ENCODE assay signal across 20 cellular contexts in the genomic region with DNA sequence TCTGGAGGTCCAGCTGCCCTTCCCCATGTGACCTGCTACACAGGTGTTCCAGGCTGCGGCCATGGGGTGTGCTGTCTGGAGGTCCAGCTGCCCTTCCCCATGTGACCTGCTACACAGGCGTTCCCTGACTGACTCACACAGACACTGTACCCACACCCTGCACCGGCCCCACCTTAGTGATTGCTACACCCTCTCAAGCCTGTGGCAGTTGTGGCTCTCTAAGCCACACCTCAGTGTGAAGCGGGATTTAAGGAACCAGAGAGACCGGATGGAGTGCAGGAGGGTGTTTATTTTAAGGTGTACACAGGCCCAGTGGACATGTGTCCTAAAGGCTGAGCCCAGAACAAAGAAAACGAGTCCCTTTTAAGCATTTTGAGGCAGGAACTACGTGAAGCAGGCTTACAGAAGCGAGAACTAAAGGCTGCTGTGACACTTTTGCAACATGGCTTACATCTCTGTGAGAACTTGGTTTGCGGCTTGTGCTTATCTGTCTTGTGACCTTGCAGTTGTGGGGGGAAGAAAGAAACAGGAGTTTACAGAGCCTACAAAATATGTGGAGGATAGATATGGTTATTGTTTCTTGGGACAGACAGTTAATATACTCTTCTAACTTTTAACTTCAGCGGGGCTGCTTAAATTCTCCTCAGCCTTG.
DNase-seq lines count a peak whose midpoint lies in the region; ATAC-seq and TF ChIP-seq lines count a peak whose summit lies in the region.
"Had no signal": no experiment of that assay in that cellular context is flagged by ENCODE, and none has a peak within 500 bp of the region (broad histone marks: within the 10 kb centered on the region; RNA-seq: fewer than 3 reads in every experiment).

No MANE protein-coding gene starts in this region.

- H3K36me3 ChIP-seq in transverse colon (no peaks in the 10 kb centered on the region), A673 (ENCODE audit: insufficient read depth, low read length, poor library complexity, severe bottlenecking) (no peaks in the 10 kb centered on the region)
- H3K36me3 ChIP-seq: right lobe of liver, uterus had no signal

- ATAC-seq in left colon (peak; percentile 100), SK-N-SH treated with all-trans-retinoic acid at 6 μM for 48 hours (no peak), HG02852 (IDR thresholded peaks at IDR 0.05; ENCODE audit: unreplicated experiment) (no peak)
- ATAC-seq: activated T-cell treated with anti-CD3 and anti-CD28 coated beads, Interleukin-2, amount 50 U/mL, for 4 hours; GM12878; left cardiac atrium; natural killer cell treated with Interleukin-12 subunit alpha and Interleukin-12 subunit beta and Interleukin-15 and Interleukin-18, amount 100 ng/mL, for 72 hours; right lobe of liver had no signal

- intact Hi-C loops in left colon (cut with DNase I, micrococcal nuclease) (no loop called here), transverse colon (cut with DNase I; ENCODE audit: low total_unique reads) (no loop called here), A673 (cut with micrococcal nuclease; ENCODE audit: unreplicated experiment) (no loop called here)

- CTCF ChIA-PET in A673 (lab: Charles Lee), result no interaction called here

- H3K27ac ChIP-seq in transverse colon (peak overlapping the region in 3 of 4 donors; percentile 30 to 64 (median 57)), A673 (ENCODE audit: low read depth, low read length, poor library complexity, severe bottlenecking) (no peak overlapping the region)
- H3K27ac ChIP-seq: right lobe of liver, uterus had no signal

- H3K27me3 ChIP-seq in transverse colon, result no peaks in the 10 kb centered on the region
- H3K27me3 ChIP-seq in A673 (replicated peaks; ENCODE audit: insufficient read depth, low read depth, low read length, poor library complexity), result no peaks in the 10 kb centered on the region
- H3K27me3 ChIP-seq: right lobe of liver, uterus had no signal

- POLR2A ChIA-PET in A673 (lab: Charles Lee; ENCODE audit: low non-redundant PET), result no interaction called here

- in situ Hi-C loops in transverse colon (cut with MboI; ENCODE audit: low pct_ligation_motif_present in 1 of 4, low pct_unique_long_range_greater_than_20kb in 1 of 4, low sequenced_read_pairs in 3 of 4), result no loop called here

- TF ChIP-seq CTCF in transverse colon (IDR thresholded peaks at IDR 0.05) (no peak), A673 (conservative IDR thresholded peaks at IDR 0.05; ENCODE audit: low read depth, low read length) (no peak)

- 43 to 57% methylated on average over 5 to 10 of the region's 10 CpGs for WGBS in transverse colon (ENCODE audit: low coverage in 1 of 2), 2 donors

- H3K4me3 ChIP-seq in transverse colon, result no peak overlapping the region
- no peak overlapping the region for H3K4me3 ChIP-seq in A673 (ENCODE audit: low read depth, low read length, poor library complexity, severe bottlenecking)
- H3K4me3 ChIP-seq: GM12878, right lobe of liver, uterus had no signal

- DNase-seq in HUDEP-2 (lab: John Stamatoyannopoulos, UW; ENCODE audit: unreplicated experiment in 76 of 76) (peak in 72 of 76 experiments; percentile 8 to 92 (median 79)), SW480 (ENCODE audit: low spot score) (peak; percentile 85), left colon (peak; percentile 78 to 95), transverse colon (peak; percentile 87), A673 (ENCODE audit: low spot score) (no peak), NCI-H2029 treated with DMSO at 0.1 percent for 48 hours (lab: John Stamatoyannopoulos, UW) (no peak)
- DNase-seq: activated naive CD4-positive, alpha-beta T cell treated with anti-CD3 and anti-CD28 coated beads, Interleukin-2, amount 10 ng/mL, durations not matched to agents 7 days and 5 days; activated T-cell treated with anti-CD3 and anti-CD28 coated beads, Interleukin-2, amount 50 U/mL, for 4 hours; amygdala; DMS79; left cardiac atrium; NCI-H1417; NCI-H510A; right lobe of liver; SHP77; uterus had no signal

- BruUV-seq in A673 (replicated peaks; lab: Mats Ljungman, UMichigan), result no TSS peak

- no peaks in the 10 kb centered on the region for H3K9me3 ChIP-seq in transverse colon
- no peaks in the 10 kb centered on the region for H3K9me3 ChIP-seq in A673 (ENCODE audit: low read depth, low read length, poor library complexity, severe bottlenecking)
- H3K9me3 ChIP-seq: right lobe of liver, uterus had no signal

- TF ChIP-seq EP300 in transverse colon (IDR thresholded peaks at IDR 0.05; ENCODE audit: low read depth), result no peak

- no peak for TF ChIP-seq POLR2A in transverse colon (IDR thresholded peaks at IDR 0.05)

- H3K4me1 ChIP-seq in transverse colon (peaks cover 0 to 4% (median 2%) of the 10 kb centered on the region in 4 donors), A673 (ENCODE audit: insufficient read depth, low read length, poor library complexity, severe bottlenecking) (no peaks in the 10 kb centered on the region)
- H3K4me1 ChIP-seq: right lobe of liver, uterus had no signal

TF ChIP-seq in SK-N-SH treated with all-trans-retinoic acid at 6 μM for 48 hours, 23 proteins besides CTCF, POLR2A, EP300 and RAD21 (continues in another document):
- no peak for TF ChIP-seq TOX (CRISPR knock-in tag; IDR thresholded peaks at IDR 0.05; ENCODE audit: borderline replicate concordance)
- no peak for TF ChIP-seq ARNTL (CRISPR knock-in tag; IDR thresholded peaks at IDR 0.05; ENCODE audit: borderline replicate concordance, low read depth)
- no peak for TF ChIP-seq ESRRG (CRISPR knock-in tag; IDR thresholded peaks at IDR 0.05)
- no peak for TF ChIP-seq ISL1 (CRISPR knock-in tag; IDR thresholded peaks at IDR 0.05)
- no peak for TF ChIP-seq OSR1 (CRISPR knock-in tag; IDR thresholded peaks at IDR 0.05)
- TF ChIP-seq, protein P1, sequence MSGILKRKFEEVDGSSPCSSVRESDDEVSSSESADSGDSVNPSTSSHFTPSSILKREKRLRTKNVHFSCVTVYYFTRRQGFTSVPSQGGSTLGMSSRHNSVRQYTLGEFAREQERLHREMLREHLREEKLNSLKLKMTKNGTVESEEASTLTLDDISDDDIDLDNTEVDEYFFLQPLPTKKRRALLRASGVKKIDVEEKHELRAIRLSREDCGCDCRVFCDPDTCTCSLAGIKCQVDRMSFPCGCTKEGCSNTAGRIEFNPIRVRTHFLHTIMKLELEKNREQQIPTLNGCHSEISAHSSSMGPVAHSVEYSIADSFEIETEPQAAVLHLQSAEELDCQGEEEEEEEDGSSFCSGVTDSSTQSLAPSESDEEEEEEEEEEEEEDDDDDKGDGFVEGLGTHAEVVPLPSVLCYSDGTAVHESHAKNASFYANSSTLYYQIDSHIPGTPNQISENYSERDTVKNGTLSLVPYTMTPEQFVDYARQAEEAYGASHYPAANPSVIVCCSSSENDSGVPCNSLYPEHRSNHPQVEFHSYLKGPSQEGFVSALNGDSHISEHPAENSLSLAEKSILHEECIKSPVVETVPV (CRISPR knock-in tag; IDR thresholded peaks at IDR 0.05), result no peak
- no peak for TF ChIP-seq SNAI2 (CRISPR knock-in tag; IDR thresholded peaks at IDR 0.05)
- TF ChIP-seq, protein P2, sequence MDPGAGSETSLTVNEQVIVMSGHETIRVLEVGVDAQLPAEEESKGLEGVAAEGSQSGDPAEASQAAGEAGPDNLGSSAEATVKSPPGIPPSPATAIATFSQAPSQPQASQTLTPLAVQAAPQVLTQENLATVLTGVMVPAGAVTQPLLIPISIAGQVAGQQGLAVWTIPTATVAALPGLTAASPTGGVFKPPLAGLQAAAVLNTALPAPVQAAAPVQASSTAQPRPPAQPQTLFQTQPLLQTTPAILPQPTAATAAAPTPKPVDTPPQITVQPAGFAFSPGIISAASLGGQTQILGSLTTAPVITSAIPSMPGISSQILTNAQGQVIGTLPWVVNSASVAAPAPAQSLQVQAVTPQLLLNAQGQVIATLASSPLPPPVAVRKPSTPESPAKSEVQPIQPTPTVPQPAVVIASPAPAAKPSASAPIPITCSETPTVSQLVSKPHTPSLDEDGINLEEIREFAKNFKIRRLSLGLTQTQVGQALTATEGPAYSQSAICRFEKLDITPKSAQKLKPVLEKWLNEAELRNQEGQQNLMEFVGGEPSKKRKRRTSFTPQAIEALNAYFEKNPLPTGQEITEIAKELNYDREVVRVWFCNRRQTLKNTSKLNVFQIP (CRISPR knock-in tag; IDR thresholded peaks at IDR 0.05; ENCODE audit: borderline replicate concordance, low read depth), result no peak
- TF ChIP-seq, protein P3, sequence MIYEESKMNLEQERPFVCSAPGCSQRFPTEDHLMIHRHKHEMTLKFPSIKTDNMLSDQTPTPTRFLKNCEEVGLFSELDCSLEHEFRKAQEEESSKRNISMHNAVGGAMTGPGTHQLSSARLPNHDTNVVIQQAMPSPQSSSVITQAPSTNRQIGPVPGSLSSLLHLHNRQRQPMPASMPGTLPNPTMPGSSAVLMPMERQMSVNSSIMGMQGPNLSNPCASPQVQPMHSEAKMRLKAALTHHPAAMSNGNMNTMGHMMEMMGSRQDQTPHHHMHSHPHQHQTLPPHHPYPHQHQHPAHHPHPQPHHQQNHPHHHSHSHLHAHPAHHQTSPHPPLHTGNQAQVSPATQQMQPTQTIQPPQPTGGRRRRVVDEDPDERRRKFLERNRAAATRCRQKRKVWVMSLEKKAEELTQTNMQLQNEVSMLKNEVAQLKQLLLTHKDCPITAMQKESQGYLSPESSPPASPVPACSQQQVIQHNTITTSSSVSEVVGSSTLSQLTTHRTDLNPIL (CRISPR knock-in tag; IDR thresholded peaks at IDR 0.05; ENCODE audit: low read depth), result no peak
- TF ChIP-seq ZNF565 (CRISPR knock-in tag; conservative IDR thresholded peaks at IDR 0.05; ENCODE audit: low read depth), result no peak
- no peak for TF ChIP-seq PPARA (CRISPR knock-in tag; IDR thresholded peaks at IDR 0.05; ENCODE audit: borderline replicate concordance)
- no peak for TF ChIP-seq BACH2 (CRISPR knock-in tag; IDR thresholded peaks at IDR 0.05; ENCODE audit: borderline replicate concordance)
- no peak for TF ChIP-seq CSDC2 (CRISPR knock-in tag; IDR thresholded peaks at IDR 0.05)
- no peak for TF ChIP-seq GLIS3 (CRISPR knock-in tag; IDR thresholded peaks at IDR 0.05)

Comparison
In these comparisons a context has a peak if more than half of its experiments do, and no peak if none do; other contexts are left out.
1. DNase-seq: peak in HUDEP-2 (72 of 76), SW480 (single experiment), left colon (2 of 2) and transverse colon (single experiment); none in A673 (single experiment) and NCI-H2029 treated with DMSO at 0.1 percent for 48 hours (single experiment).